Comparison of ENCODE assay signal across 24 cellular contexts in the genomic region with DNA sequence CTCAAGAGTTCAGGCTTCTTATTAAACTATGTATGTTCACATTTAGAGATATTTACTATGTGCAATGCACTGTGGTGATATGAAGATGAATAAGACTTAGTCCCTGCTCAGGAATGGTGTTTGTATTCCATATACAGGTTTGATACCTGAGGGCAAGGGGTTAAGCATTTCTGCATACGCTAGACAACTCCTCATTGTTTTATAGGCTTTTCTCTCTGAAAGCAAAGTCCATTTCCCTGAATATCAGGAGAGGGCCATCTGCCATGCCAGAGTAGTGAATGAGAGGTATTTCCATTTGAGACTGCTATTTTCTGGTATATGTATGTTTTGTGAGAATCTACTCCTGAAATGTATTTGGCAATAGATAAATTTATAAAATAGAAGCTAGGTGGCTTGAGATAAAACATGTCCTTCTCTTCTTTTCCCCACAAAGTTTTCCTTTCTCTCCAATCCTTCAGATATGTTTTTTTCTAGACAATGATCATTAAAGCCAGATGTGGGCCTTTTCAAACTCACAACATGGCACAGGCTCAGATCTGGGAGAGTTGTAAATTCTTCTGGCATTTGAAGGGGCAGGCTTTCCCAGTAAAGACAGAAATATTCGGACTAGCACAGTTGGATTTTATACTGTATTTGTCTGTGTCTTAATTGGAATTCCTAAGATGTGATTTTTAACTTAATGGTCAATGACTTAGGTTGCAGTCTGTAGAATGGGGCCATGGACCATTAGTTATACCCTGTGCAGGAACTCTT.
DNase-seq lines count a peak whose midpoint lies in the region; FAIRE-seq and TF ChIP-seq lines count a peak whose summit lies in the region.
"Had no signal": no experiment of that assay in that cellular context is flagged by ENCODE, and none has a peak within 500 bp of the region (broad histone marks: within the 10 kb centered on the region; RNA-seq: fewer than 3 reads in every experiment).

No MANE protein-coding gene starts in this region.

- FAIRE-seq in small intestine (lab: Jason Lieb, UNC) = no peak
- FAIRE-seq: astrocyte, GM12892 had no signal

- no peak for TF ChIP-seq POLR2A in thyroid gland (IDR thresholded peaks at IDR 0.05)

- peak; percentile 13 for DNase-seq in NCI-H1694 treated with DMSO at 0.1 percent for 48 hours (lab: John Stamatoyannopoulos, UW)
- DNase-seq in NCI-H1694 (lab: John Stamatoyannopoulos, UW) = no peak
- DNase-seq in SK-N-MC (ENCODE audit: low read depth, low spot score) = no peak
- DNase-seq in foreskin fibroblast = peak; percentile 53 to 80
- DNase-seq in small intestine = peak; percentile 64
- no peak for DNase-seq in activated naive CD4-positive, alpha-beta T cell (lab: John Stamatoyannopoulos, UW)
- DNase-seq in thyroid gland = no peak
- DNase-seq in T-helper 2 cell = no peak
- DNase-seq: activated naive CD8-positive, alpha-beta T cell treated with anti-CD3 and anti-CD28 coated beads for 36 hours; C1 segment of cervical spinal cord; Caco-2; central memory CD4-positive, alpha-beta T cell; DMS79 treated with DMSO at 0.1 percent for 48 hours; Karpas-422; left cardiac atrium; NCI-H187 treated with DMSO at 0.1 percent for 48 hours; NCI-H748 treated with DMSO at 0.1 percent for 48 hours; ovary; right cardiac atrium had no signal

- no peaks in the 10 kb centered on the region for H3K9me3 ChIP-seq in SK-N-MC (ENCODE audit: low read depth, low read length)
- no peaks in the 10 kb centered on the region for H3K9me3 ChIP-seq in small intestine (ENCODE audit: control insufficient read depth, low read depth)
- H3K9me3 ChIP-seq in thyroid gland = no peaks in the 10 kb centered on the region
- H3K9me3 ChIP-seq: Caco-2, HAP-1, ovary, tibial nerve had no signal

- H3K36me3 ChIP-seq in SK-N-MC (ENCODE audit: insufficient read depth, low read length) = no peaks in the 10 kb centered on the region
- H3K36me3 ChIP-seq in small intestine (ENCODE audit: control insufficient read depth in 2 of 2, insufficient read depth in 2 of 2, low read length in 2 of 2) = no peaks in the 10 kb centered on the region
- H3K36me3 ChIP-seq in thyroid gland = no peaks in the 10 kb centered on the region
- H3K36me3 ChIP-seq: HAP-1, ovary, tibial nerve had no signal

- H3K27ac ChIP-seq in SK-N-MC (peak overlapping the region; percentile 94), small intestine (ENCODE audit: low read depth in 1 of 2, low read length in 1 of 2) (no peak overlapping the region), thyroid gland (no peak overlapping the region)
- H3K27ac ChIP-seq: 22Rv1, ovary, tibial nerve had no signal

- H3K4me3 ChIP-seq in SK-N-MC (peak overlapping the region; percentile 16; the same call in 1 of the 2 replicates), foreskin fibroblast (ENCODE audit: low read depth in 1 of 2, low read length in 2 of 2) (no peak overlapping the region), small intestine (ENCODE audit: low read depth in 1 of 2, low read length in 2 of 2) (no peak overlapping the region), thyroid gland (replicated peaks in 1 of 3) (no peak overlapping the region)
- H3K4me3 ChIP-seq: HAP-1, ovary, tibial nerve had no signal

- no peaks in the 10 kb centered on the region for H3K27me3 ChIP-seq in small intestine (ENCODE audit: control insufficient read depth in 2 of 2, insufficient read depth in 2 of 2, low read length in 2 of 2)
- no peaks in the 10 kb centered on the region for H3K27me3 ChIP-seq in thyroid gland
- H3K27me3 ChIP-seq: ovary, tibial nerve had no signal

- WGBS in small intestine, 3 donors = 8 to 58% (median 27%) methylated on average over 2 of the region's 2 CpGs
- WGBS in thyroid gland, 2 donors = 79 to 86% methylated on average over 2 of the region's 2 CpGs

- peak overlapping the region; percentile 22 for H3K9ac ChIP-seq in SK-N-MC (ENCODE audit: insufficient read length)

- H3K4me1 ChIP-seq in small intestine (ENCODE audit: control insufficient read depth in 2 of 2, insufficient read depth in 1 of 2, low read depth in 1 of 2, low read length in 1 of 2) = peaks cover 6% of the 10 kb centered on the region in 2 donors
- H3K4me1 ChIP-seq in thyroid gland = peaks cover 11 to 16% of the 10 kb centered on the region in 2 donors

- TF ChIP-seq CTCF in foreskin fibroblast (IDR thresholded peaks at IDR 0.05; ENCODE audit: low read depth, low read length) (no peak), thyroid gland (IDR thresholded peaks at IDR 0.05) (no peak)

- intact Hi-C loops in thyroid gland (cut with DNase I) = no loop called here

Comparison
In these comparisons a context has a peak if more than half of its experiments do, and no peak if none do; other contexts are left out.
1. DNase-seq: peak in NCI-H1694 treated with DMSO at 0.1 percent for 48 hours (single experiment), foreskin fibroblast (2 of 2) and small intestine (single experiment); none in NCI-H1694 (single experiment), SK-N-MC (single experiment), activated naive CD4-positive, alpha-beta T cell (0 of 4), thyroid gland (0 of 2) and T-helper 2 cell (0 of 5).